16 cellular contexts compared by ENCODE assay signal in the genomic region with DNA sequence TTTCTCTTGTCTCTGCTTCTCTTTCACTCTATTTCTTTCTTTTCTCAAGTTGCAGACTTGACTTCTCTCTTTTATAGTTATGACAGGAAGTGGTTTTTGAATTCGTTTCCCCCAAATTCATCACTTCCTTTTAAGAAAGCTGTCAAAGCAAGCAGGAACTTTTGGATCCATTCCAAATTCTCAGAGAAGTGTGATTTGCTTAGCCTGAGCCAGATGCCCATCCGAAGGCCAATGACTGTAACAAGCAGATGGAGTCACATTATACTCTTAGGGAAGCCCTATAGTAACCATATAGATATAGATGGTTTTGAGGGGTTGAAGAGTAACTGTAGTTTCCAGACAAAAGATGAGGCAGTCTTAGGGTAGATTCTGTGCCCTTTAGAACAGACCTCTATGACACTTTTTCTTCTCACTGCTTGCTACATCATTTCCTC.
DNase-seq lines count a peak whose midpoint lies in the region; ATAC-seq and TF ChIP-seq lines count a peak whose summit lies in the region.
"Had no signal": no experiment of that assay in that cellular context is flagged by ENCODE, and none has a peak within 500 bp of the region (broad histone marks: within the 10 kb centered on the region; RNA-seq: fewer than 3 reads in every experiment).

No MANE protein-coding gene starts in this region.

- H3K4me3 ChIP-seq in ovary = no peak overlapping the region
- H3K4me3 ChIP-seq: dorsolateral prefrontal cortex had no signal

- no peak overlapping the region for H3K27ac ChIP-seq in ovary
- H3K27ac ChIP-seq: dorsolateral prefrontal cortex had no signal

- ATAC-seq in HG03139 (IDR thresholded peaks at IDR 0.05; ENCODE audit: unreplicated experiment) = no peak

- intact Hi-C loops in ovary (cut with DNase I) = no loop called here

- peak overlapping the region; percentile 49 for H3K27ac Mint-ChIP-seq in activated naive CD4-positive, alpha-beta T cell treated with anti-CD3 and anti-CD28 coated beads, Interleukin-2, amount 10 ng/mL, durations not matched to agents 7 days and 5 days
- peak overlapping the region; percentile 90 for H3K27ac Mint-ChIP-seq in activated naive CD8-positive, alpha-beta T cell
- H3K27ac Mint-ChIP-seq in stimulated activated naive CD8-positive, alpha-beta T cell treated with anti-CD3 and anti-CD28 coated beads, Interleukin-15, Interleukin-2, amounts not matched to agents 100 ng/mL and 50 ng/mL, for 24 hours = peak overlapping the region; percentile 82
- H3K27ac Mint-ChIP-seq: progenitor cell of endocrine pancreas had no signal

- no peak for DNase-seq in activated naive CD4-positive, alpha-beta T cell treated with anti-CD3 and anti-CD28 coated beads, Interleukin-2, amount 10 ng/mL, durations not matched to agents 7 days and 5 days
- DNase-seq in activated naive CD4-positive, alpha-beta T cell treated with anti-CD3 and anti-CD28 coated beads, Interleukin-2, amount 50 U/mL, for 16 hours = no peak
- DNase-seq in NCI-H69 (lab: John Stamatoyannopoulos, UW) (peak; percentile 31), iPS-NIHi11 (ENCODE audit: low spot score) (no peak), ovary (no peak)
- DNase-seq: activated effector memory CD4-positive, alpha-beta T cell treated with Interleukin-2 at 50 U/mL for 16 hours; dorsolateral prefrontal cortex; glutamatergic neuron; NCI-H1105 treated with DMSO at 0.1 percent for 48 hours; NCI-H774; stimulated activated CD4-positive, alpha-beta T cell treated with anti-CD3 and anti-CD28 coated beads, Interleukin-4, amount 100 ng/mL, for 1 hour; T1000 had no signal

- peaks cover 3% of the 10 kb centered on the region for H3K9me3 Mint-ChIP-seq in activated naive CD4-positive, alpha-beta T cell treated with anti-CD3 and anti-CD28 coated beads, Interleukin-2, amount 10 ng/mL, durations not matched to agents 7 days and 5 days
- H3K9me3 Mint-ChIP-seq in activated naive CD8-positive, alpha-beta T cell (ENCODE audit: low read depth) = peaks cover 3% of the 10 kb centered on the region
- peaks cover 7% of the 10 kb centered on the region for H3K9me3 Mint-ChIP-seq in stimulated activated naive CD8-positive, alpha-beta T cell treated with anti-CD3 and anti-CD28 coated beads, Interleukin-15, Interleukin-2, amounts not matched to agents 100 ng/mL and 50 ng/mL, for 24 hours

- H3K9me3 ChIP-seq in ovary = no peaks in the 10 kb centered on the region

- no peak for TF ChIP-seq POLR2A in ovary (IDR thresholded peaks at IDR 0.05)

- H3K4me3 Mint-ChIP-seq in activated naive CD4-positive, alpha-beta T cell treated with anti-CD3 and anti-CD28 coated beads, Interleukin-2, amount 10 ng/mL, durations not matched to agents 7 days and 5 days = no peak overlapping the region
- H3K4me3 Mint-ChIP-seq in activated naive CD8-positive, alpha-beta T cell = peak overlapping the region; percentile 68
- peak overlapping the region; percentile 37 for H3K4me3 Mint-ChIP-seq in stimulated activated naive CD8-positive, alpha-beta T cell treated with anti-CD3 and anti-CD28 coated beads, Interleukin-15, Interleukin-2, amounts not matched to agents 100 ng/mL and 50 ng/mL, for 24 hours

- peaks cover 4% of the 10 kb centered on the region for H3K36me3 Mint-ChIP-seq in activated naive CD4-positive, alpha-beta T cell treated with anti-CD3 and anti-CD28 coated beads, Interleukin-2, amount 10 ng/mL, durations not matched to agents 7 days and 5 days
- peaks cover 2% of the 10 kb centered on the region for H3K36me3 Mint-ChIP-seq in activated naive CD8-positive, alpha-beta T cell
- peaks cover 4% of the 10 kb centered on the region for H3K36me3 Mint-ChIP-seq in stimulated activated naive CD8-positive, alpha-beta T cell treated with anti-CD3 and anti-CD28 coated beads, Interleukin-15, Interleukin-2, amounts not matched to agents 100 ng/mL and 50 ng/mL, for 24 hours (ENCODE audit: low read depth)

- peaks cover 19% of the 10 kb centered on the region for H3K4me1 Mint-ChIP-seq in activated naive CD4-positive, alpha-beta T cell treated with anti-CD3 and anti-CD28 coated beads, Interleukin-2, amount 10 ng/mL, durations not matched to agents 7 days and 5 days
- H3K4me1 Mint-ChIP-seq in activated naive CD8-positive, alpha-beta T cell (ENCODE audit: low read depth) = peaks cover 38% of the 10 kb centered on the region
- H3K4me1 Mint-ChIP-seq in stimulated activated naive CD8-positive, alpha-beta T cell treated with anti-CD3 and anti-CD28 coated beads, Interleukin-15, Interleukin-2, amounts not matched to agents 100 ng/mL and 50 ng/mL, for 24 hours (ENCODE audit: low read depth) = peaks cover 29% of the 10 kb centered on the region

- TF ChIP-seq CTCF in ovary (IDR thresholded peaks at IDR 0.05) = no peak

- H3K27me3 ChIP-seq in ovary = no peaks in the 10 kb centered on the region
- H3K27me3 ChIP-seq: dorsolateral prefrontal cortex had no signal

- H3K4me1 ChIP-seq in ovary (ENCODE audit: insufficient read depth) = no peaks in the 10 kb centered on the region

- CTCF ChIA-PET in activated naive CD4-positive, alpha-beta T cell treated with anti-CD3 and anti-CD28 coated beads, Interleukin-2, amount 10 ng/mL, durations not matched to agents 7 days and 5 days (lab: Charles Lee) = no interaction called here

- H3K36me3 ChIP-seq in ovary = no peaks in the 10 kb centered on the region

- TF ChIP-seq EP300 in ovary (IDR thresholded peaks at IDR 0.05) = no peak

- 55 to 89% (median 86%) methylated on average over 2 of the region's 2 CpGs for WGBS in ovary, 3 donors

- H3K27me3 Mint-ChIP-seq in activated naive CD4-positive, alpha-beta T cell treated with anti-CD3 and anti-CD28 coated beads, Interleukin-2, amount 10 ng/mL, durations not matched to agents 7 days and 5 days = no peaks in the 10 kb centered on the region
- no peaks in the 10 kb centered on the region for H3K27me3 Mint-ChIP-seq in activated naive CD8-positive, alpha-beta T cell
- H3K27me3 Mint-ChIP-seq in stimulated activated naive CD8-positive, alpha-beta T cell treated with anti-CD3 and anti-CD28 coated beads, Interleukin-15, Interleukin-2, amounts not matched to agents 100 ng/mL and 50 ng/mL, for 24 hours = no peaks in the 10 kb centered on the region
- H3K27me3 Mint-ChIP-seq: progenitor cell of endocrine pancreas had no signal
